Comparison of ENCODE assay signal across 1 cellular context in genomic region chr10:61451357-61451756, GRCh38.
TF ChIP-seq lines count a peak whose summit lies in the region.

No MANE protein-coding gene starts in this region.

TF ChIP-seq in GM23338, 12 proteins besides CTCF, POLR2A, EP300 and RAD21:
- TF ChIP-seq ZNF462 (CRISPR knock-in tag; IDR thresholded peaks at IDR 0.05): no peak
- TF ChIP-seq JUNB (IDR thresholded peaks at IDR 0.05; ENCODE audit: unreplicated experiment): no peak
- TF ChIP-seq ETS1 (IDR thresholded peaks at IDR 0.05): no peak
- TF ChIP-seq EZH2 (IDR thresholded peaks at IDR 0.05; ENCODE audit: low read depth, unreplicated experiment): no peak
